Comparison of ENCODE assay signal across 10 cellular contexts in genomic region chr5:139903450-139903804, GRCh38.
DNase-seq lines count a peak whose midpoint lies in the region; ATAC-seq and TF ChIP-seq lines count a peak whose summit lies in the region.
"Had no signal": no experiment of that assay in that cellular context is flagged by ENCODE, and none has a peak within 500 bp of the region (broad histone marks: within the 10 kb centered on the region; RNA-seq: fewer than 3 reads in every experiment).

No MANE protein-coding gene starts in this region.

- peaks cover 25% of the 10 kb centered on the region for H4K20me1 ChIP-seq in neural progenitor cell (ENCODE audit: low read depth)

- peaks cover 39% of the 10 kb centered on the region for H3K27me3 Mint-ChIP-seq in neural progenitor cell (ENCODE audit: insufficient read depth, low read depth)

- H3F3A ChIP-seq in neural progenitor cell (ENCODE audit: low read depth) = peaks cover 5% of the 10 kb centered on the region

- H3K4me1 Mint-ChIP-seq in neural progenitor cell = peaks cover 12% of the 10 kb centered on the region

- no peak overlapping the region for H3K9ac ChIP-seq in neural progenitor cell

- H3K4me1 ChIP-seq in heart right ventricle (peaks cover 15 to 30% (median 19%) of the 10 kb centered on the region in 9 donors), esophagus muscularis mucosa (peaks cover 20 to 27% (median 23%) of the 10 kb centered on the region in 4 donors), neural progenitor cell (peaks cover 20% of the 10 kb centered on the region), uterus (peaks cover 0 to 15% of the 10 kb centered on the region in 2 donors)

- H3K4me3 Mint-ChIP-seq in neural progenitor cell = peak overlapping the region; percentile 80

- no peak overlapping the region for H2AFZ ChIP-seq in neural progenitor cell (replicated peaks)

- no peak overlapping the region for H3K27ac Mint-ChIP-seq in neural progenitor cell

- peaks cover 2% of the 10 kb centered on the region for H3K9me3 Mint-ChIP-seq in neural progenitor cell

- intact Hi-C loops in heart right ventricle (cut with DNase I) (no loop called here), left ventricle myocardium superior (cut with micrococcal nuclease) (no loop called here), esophagus muscularis mucosa (cut with DNase I) (no loop called here), uterus (cut with DNase I; ENCODE audit: low total_unique reads) (no loop called here)

- H3K27ac ChIP-seq in heart right ventricle (no peak overlapping the region), esophagus muscularis mucosa (replicated peaks in 1 of 4) (no peak overlapping the region), neural progenitor cell (no peak overlapping the region), uterus (no peak overlapping the region)

- H3K36me3 ChIP-seq in heart right ventricle = no peaks in the 10 kb centered on the region
- H3K36me3 ChIP-seq in esophagus muscularis mucosa = no peaks in the 10 kb centered on the region
- H3K36me3 ChIP-seq in neural progenitor cell = no peaks in the 10 kb centered on the region
- H3K36me3 ChIP-seq in uterus = no peaks in the 10 kb centered on the region

- 15 to 26% methylated on average over 15 of the region's 15 CpGs for WGBS in heart right ventricle, 2 donors
- 46% methylated on average over 15 of the region's 15 CpGs for WGBS in esophagus muscularis mucosa

- TF ChIP-seq EP300 in esophagus muscularis mucosa (IDR thresholded peaks at IDR 0.05) = no peak

- H3K9me3 ChIP-seq in heart right ventricle (no peaks in the 10 kb centered on the region), esophagus muscularis mucosa (no peaks in the 10 kb centered on the region), neural progenitor cell (ENCODE audit: low read depth) (no peaks in the 10 kb centered on the region), uterus (no peaks in the 10 kb centered on the region)

- peaks cover 0 to 58% (median 17%) of the 10 kb centered on the region in 7 donors for H3K27me3 ChIP-seq in heart right ventricle
- H3K27me3 ChIP-seq in esophagus muscularis mucosa = peaks cover 0 to 36% (median 5%) of the 10 kb centered on the region in 4 donors
- peaks cover 100% of the 10 kb centered on the region for H3K27me3 ChIP-seq in neural progenitor cell
- H3K27me3 ChIP-seq in uterus = peaks cover 0 to 11% of the 10 kb centered on the region in 2 donors

- DNase-seq in heart right ventricle = no peak
- DNase-seq in left ventricle myocardium superior = no peak
- DNase-seq in esophagus muscularis mucosa (ENCODE audit: extremely low spot score) = no peak
- DNase-seq in neural progenitor cell (ENCODE audit: low spot score) = peak; percentile 30
- no peak for DNase-seq in uterus
- no peak for DNase-seq in NCI-H2107 treated with DMSO at 0.1 percent for 48 hours (lab: John Stamatoyannopoulos, UW; ENCODE audit: unreplicated experiment)
- no peak for DNase-seq in stimulated activated CD8-positive, alpha-beta memory T cell treated with anti-CD3 and anti-CD28 coated beads, Interleukin-4, amount 100 ng/mL, for 48 hours
- DNase-seq: AML-193, NCI-H510A had no signal

- H3K4me3 ChIP-seq in heart right ventricle (peak overlapping the region in 9 of 10 donors; percentile 30 to 61 (median 52)), esophagus muscularis mucosa (peak overlapping the region; percentile 55 to 66 (median 59)), neural progenitor cell (peak overlapping the region; percentile 54), uterus (peak overlapping the region; percentile 28 to 44)

- TF ChIP-seq POLR2A in esophagus muscularis mucosa (IDR thresholded peaks at IDR 0.05; ENCODE audit: low read depth) (no peak), uterus (IDR thresholded peaks at IDR 0.05) (no peak)

- H3K4me2 ChIP-seq in neural progenitor cell = peak overlapping the region; percentile 93

- no peaks in the 10 kb centered on the region for H3K36me3 Mint-ChIP-seq in neural progenitor cell

- TF ChIP-seq CTCF in heart right ventricle (IDR thresholded peaks at IDR 0.05) (no peak), esophagus muscularis mucosa (IDR thresholded peaks at IDR 0.05) (no peak), neural progenitor cell (IDR thresholded peaks at IDR 0.05) (no peak), uterus (IDR thresholded peaks at IDR 0.05) (no peak)

- no peak for ATAC-seq in heart right ventricle
- no peak for ATAC-seq in left ventricle myocardium superior
- no peak for ATAC-seq in HG02642 (IDR thresholded peaks at IDR 0.05; ENCODE audit: poor library complexity, unreplicated experiment)

- H3K79me2 ChIP-seq in neural progenitor cell (ENCODE audit: low read depth) = no peaks in the 10 kb centered on the region
